ENCODE assay signal across 15 cellular contexts in the genomic region with DNA sequence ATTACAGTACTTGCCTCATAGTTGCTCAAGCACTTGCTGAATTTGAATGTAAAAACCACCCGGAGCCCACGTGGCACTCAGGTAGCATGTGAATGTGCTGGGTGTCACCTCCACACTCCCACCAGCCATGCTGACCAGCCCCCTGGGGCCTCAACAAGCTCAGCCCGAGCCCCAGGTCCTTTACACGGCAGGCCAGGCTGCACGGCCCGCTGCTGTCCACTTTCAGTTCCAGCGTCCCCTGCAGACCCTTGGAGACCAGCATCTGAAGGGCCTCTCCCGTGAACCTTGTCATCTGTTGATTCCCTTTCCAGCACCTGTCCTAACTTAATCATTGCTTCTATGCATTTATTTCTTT. TPM values are rescaled to one million over a fixed set of nuclear protein-coding genes. Genes with fewer than 3 reads are reported as not detected.
DNase-seq lines count a peak whose midpoint lies in the region; TF ChIP-seq lines count a peak whose summit lies in the region.
"Had no signal": no experiment of that assay in that cellular context is flagged by ENCODE, and none has a peak within 500 bp of the region (broad histone marks: within the 10 kb centered on the region; RNA-seq: fewer than 3 reads in every experiment).

No MANE protein-coding gene starts in this region.

- DNase-seq in activated effector memory CD4-positive, alpha-beta T cell treated with anti-CD3 and anti-CD28 coated beads, Interleukin-2, amount 50 U/mL, for 16 hours, result peak; percentile 41
- no peak for DNase-seq in activated effector memory CD4-positive, alpha-beta T cell treated with Interleukin-2 at 50 U/mL for 16 hours
- peak; percentile 62 to 75 for DNase-seq in NCI-H526 (lab: John Stamatoyannopoulos, UW)
- DNase-seq in endodermal cell, result no peak
- peak; percentile 72 for DNase-seq in posterior vena cava (ENCODE audit: low spot score)
- DNase-seq in NCI-H748 treated with DMSO at 0.1 percent for 48 hours (lab: John Stamatoyannopoulos, UW), result no peak
- no peak for DNase-seq in SIG-M5 treated with dmso at 0.1 percent for 504 hours (lab: John Stamatoyannopoulos, UW; ENCODE audit: unreplicated experiment)
- no peak for DNase-seq in NCI-H82 treated with DMSO at 0.1 percent for 48 hours (lab: John Stamatoyannopoulos, UW; ENCODE audit: unreplicated experiment)

- peak overlapping the region; percentile 19 for H3K27ac ChIP-seq in endodermal cell (ENCODE audit: low read depth, low read length)
- H3K27ac ChIP-seq: body of pancreas, epithelial cell of prostate had no signal

- no peaks in the 10 kb centered on the region for H3K27me3 ChIP-seq in endodermal cell (ENCODE audit: control insufficient read depth, insufficient read depth, low read length, poor library complexity, severe bottlenecking)
- H3K27me3 ChIP-seq: body of pancreas had no signal

- H3K36me3 ChIP-seq in endodermal cell (ENCODE audit: control insufficient read depth, insufficient read depth, low read length), result peaks cover 75% of the 10 kb centered on the region

- intact Hi-C loops in posterior vena cava (cut with DNase I), result loop anchor here (5.0 kb wide), 3 partner anchors 434 to 529 kb away; no protein-coding TSS in a partner anchor

- peaks cover 36% of the 10 kb centered on the region for H3K36me3 Mint-ChIP-seq in endodermal cell (ENCODE audit: low read depth)
- H3K36me3 Mint-ChIP-seq: CD4-positive, alpha-beta memory T cell had no signal

- no peak overlapping the region for H3K4me3 ChIP-seq in endodermal cell (ENCODE audit: low read length)
- H3K4me3 ChIP-seq: body of pancreas had no signal

- no peak overlapping the region for H3K9ac ChIP-seq in endodermal cell (ENCODE audit: extremely low read depth, low read length, poor library complexity, severe bottlenecking)

- no peak for TF ChIP-seq CTCF in endodermal cell (conservative IDR thresholded peaks at IDR 0.05)

- no peaks in the 10 kb centered on the region for H3K9me3 Mint-ChIP-seq in endodermal cell
- H3K9me3 Mint-ChIP-seq: activated naive CD4-positive, alpha-beta T cell treated with anti-CD3 and anti-CD28 coated beads for 36 hours; CD4-positive, alpha-beta memory T cell; stimulated activated naive CD8-positive, alpha-beta T cell treated with anti-CD3 and anti-CD28 coated beads, Interleukin-15, Interleukin-2, amounts not matched to agents 100 ng/mL and 50 ng/mL, for 24 hours had no signal

- no peak overlapping the region for H3K4me3 Mint-ChIP-seq in endodermal cell
- H3K4me3 Mint-ChIP-seq: activated naive CD4-positive, alpha-beta T cell treated with anti-CD3 and anti-CD28 coated beads for 36 hours; CD4-positive, alpha-beta memory T cell; stimulated activated naive CD8-positive, alpha-beta T cell treated with anti-CD3 and anti-CD28 coated beads, Interleukin-15, Interleukin-2, amounts not matched to agents 100 ng/mL and 50 ng/mL, for 24 hours had no signal

- H3K27me3 Mint-ChIP-seq in endodermal cell (ENCODE audit: insufficient read depth), result peaks cover 3% of the 10 kb centered on the region
- H3K27me3 Mint-ChIP-seq: stimulated activated naive CD8-positive, alpha-beta T cell treated with anti-CD3 and anti-CD28 coated beads, Interleukin-15, Interleukin-2, amounts not matched to agents 100 ng/mL and 50 ng/mL, for 24 hours had no signal

- H3K4me1 ChIP-seq in endodermal cell (ENCODE audit: control insufficient read depth, insufficient read depth, low read length), result peaks cover 7% of the 10 kb centered on the region
- H3K4me1 ChIP-seq: body of pancreas had no signal

- 90 to 92% methylated on average over 7 to 8 of the region's 8 CpGs for WGBS in endodermal cell (ENCODE audit: insufficient coverage in 1 of 2, insufficient read length in 1 of 2), 2 experiments

- H3K9me3 ChIP-seq in endodermal cell (ENCODE audit: control insufficient read depth, low read length), result no peaks in the 10 kb centered on the region
- H3K9me3 ChIP-seq: body of pancreas had no signal

- peaks cover 26% of the 10 kb centered on the region for H3K4me1 Mint-ChIP-seq in endodermal cell

- no peak overlapping the region for H3K27ac Mint-ChIP-seq in endodermal cell
- H3K27ac Mint-ChIP-seq: activated naive CD4-positive, alpha-beta T cell treated with anti-CD3 and anti-CD28 coated beads for 36 hours; CD4-positive, alpha-beta memory T cell; stimulated activated naive CD8-positive, alpha-beta T cell treated with anti-CD3 and anti-CD28 coated beads, Interleukin-15, Interleukin-2, amounts not matched to agents 100 ng/mL and 50 ng/mL, for 24 hours had no signal

RNA-seq across cellular contexts. Expression of a gene that starts 33.3 kb away (rescaled TPM):
- total RNA-seq in endodermal cell (not detected), posterior vena cava (under 1 TPM; 0.24 to 0.37 TPM)
- not detected for polyA plus RNA-seq in endodermal cell (2013, experiment 1 of 2)
- not detected for polyA plus RNA-seq in endodermal cell (2013, experiment 2 of 2)
- total RNA-seq: HT1080 had no signal
- polyA plus RNA-seq: neural cell had no signal

RNA-seq across cellular contexts. Expression of a gene that starts 56.3 kb away (rescaled TPM):
- 10 to 100 TPM; 18.8 to 37.4 TPM for total RNA-seq in endodermal cell
- 56.8 TPM for polyA plus RNA-seq in endodermal cell (2013, experiment 1 of 2)
- polyA plus RNA-seq in endodermal cell (2013, experiment 2 of 2), result 65.5 TPM
- 10 to 100 TPM; 45.6 to 55.6 TPM for total RNA-seq in posterior vena cava

Comparison
In these comparisons a context has a peak if more than half of its experiments do, and no peak if none do; other contexts are left out.
1. DNase-seq: peak in activated effector memory CD4-positive, alpha-beta T cell treated with anti-CD3 and anti-CD28 coated beads, Interleukin-2, amount 50 U/mL, for 16 hours (single experiment), NCI-H526 (2 of 2) and posterior vena cava (single experiment); none in activated effector memory CD4-positive, alpha-beta T cell treated with Interleukin-2 at 50 U/mL for 16 hours (single experiment), endodermal cell (single experiment), NCI-H748 treated with DMSO at 0.1 percent for 48 hours (single experiment), SIG-M5 treated with dmso at 0.1 percent for 504 hours (single experiment) and NCI-H82 treated with DMSO at 0.1 percent for 48 hours (single experiment).